In genomic region chr17:4554997-4555799, GRCh38 we compare ENCODE assay signal across 7 cellular contexts.
DNase-seq lines count a peak whose midpoint lies in the region; ATAC-seq and TF ChIP-seq lines count a peak whose summit lies in the region.

MYBBP1A (minus strand) TSS chr17:4555384; CDS start chr17:4555324, 60 bp downstream.

- peak; percentile 93 for DNase-seq in NCI-H2081 (lab: John Stamatoyannopoulos, UW)
- peak; percentile 91 for DNase-seq in T1000 (lab: John Stamatoyannopoulos, UW)
- DNase-seq in astrocyte of the hippocampus (ENCODE audit: low read depth, low spot score), result peak; percentile 98
- DNase-seq in hippocampal formation (lab: John Stamatoyannopoulos, UW), result peak; percentile 91 to 94
- DNase-seq in retina, result peak; percentile 96

- peak; percentile 71 for ATAC-seq in GM18505 (IDR thresholded peaks at IDR 0.05; ENCODE audit: unreplicated experiment)
- peak; percentile 85 for ATAC-seq in HG02981 (IDR thresholded peaks at IDR 0.05; ENCODE audit: unreplicated experiment)

- peak; percentile 98 for TF ChIP-seq POLR2A in GM18505 (IDR thresholded peaks at IDR 0.05; ENCODE audit: borderline replicate concordance, extremely low read depth, insufficient read depth, insufficient read length)

Comparison
In these comparisons a context has a peak if more than half of its experiments do, and no peak if none do; other contexts are left out.
1. Peak in every context shown above with its lines: DNase-seq and ATAC-seq.